9 cellular contexts compared by ENCODE assay signal in genomic region chrX:41559662-41560061, GRCh38.
A peak's percentile ranks its signal among the peaks of the same experiment; 100 is the strongest.
DNase-seq lines count a peak whose midpoint lies in the region; TF ChIP-seq lines count a peak whose summit lies in the region.
"Had no signal": no experiment of that assay in that cellular context is flagged by ENCODE, and none has a peak within 500 bp of the region (broad histone marks: within the 10 kb centered on the region; RNA-seq: fewer than 3 reads in every experiment).

No MANE protein-coding gene starts in this region.

- peak overlapping the region in 1 of 2 donors; percentile 76 for H3K4me3 Mint-ChIP-seq in CD14-positive monocyte

- no peak overlapping the region for H4K91ac ChIP-seq in neuronal stem cell (ENCODE audit: low read depth, low read length, poor library complexity)

- H2AFZ ChIP-seq in neuronal stem cell (ENCODE audit: low read length), result no peak overlapping the region

- peak overlapping the region; percentile 86 to 97 (median 92) for H3K27ac Mint-ChIP-seq in CD14-positive monocyte

- no peak overlapping the region for H2BK120ac ChIP-seq in neuronal stem cell (ENCODE audit: low read depth, low read length)

- H3K4me2 ChIP-seq in neuronal stem cell (ENCODE audit: insufficient read depth, low read length, poor library complexity, severe bottlenecking), result no peak overlapping the region

- no peak overlapping the region for H3K23ac ChIP-seq in neuronal stem cell (ENCODE audit: low read depth, low read length, poor library complexity)

- no peak overlapping the region for H3K14ac ChIP-seq in neuronal stem cell (ENCODE audit: low read length)

- no CpG with 5 or more reads among the region's 5 CpGs for WGBS in neuronal stem cell (ENCODE audit: extremely low coverage in 2 of 2, insufficient read length in 2 of 2, insufficient replicate concordance in 1 of 2), 2 donors

- H3K4me1 ChIP-seq in neuronal stem cell (ENCODE audit: control insufficient read depth in 2 of 2, insufficient read depth in 1 of 2, low read depth in 1 of 2, low read length in 2 of 2), result peaks cover 0 to 2% of the 10 kb centered on the region in 2 donors

- intact Hi-C loops in CD14-positive monocyte (cut with micrococcal nuclease), result loop anchor here (10.0 kb wide), 1 partner anchor 205 kb away; no protein-coding TSS in a partner anchor

- H3K9ac ChIP-seq in neuronal stem cell (ENCODE audit: low read depth, low read length, poor library complexity), result no peak overlapping the region

- DNase-seq in CD14-positive monocyte (ENCODE audit: low spot score) (no peak), NCI-H226 (peak; percentile 52), coronary artery (ENCODE audit: low spot score) (no peak), neuronal stem cell (ENCODE audit: low spot score) (no peak), GOT3 (lab: John Stamatoyannopoulos, UW) (no peak), DMS79 treated with DMSO at 0.1 percent for 48 hours (lab: John Stamatoyannopoulos, UW) (no peak)
- no peak for DNase-seq in NK-92 treated with Interleukin-12 subunit alpha and Interleukin-12 subunit beta, amount 100 ng/mL, for 24 hours (lab: John Stamatoyannopoulos, UW)
- DNase-seq in central memory CD4-positive, alpha-beta T cell, result no peak
- DNase-seq: NCI-H774 had no signal

- no peak overlapping the region for H2BK12ac ChIP-seq in neuronal stem cell (ENCODE audit: low read length)

- H3K9me3 ChIP-seq in neuronal stem cell (replicated peaks in 1 of 2; ENCODE audit: control insufficient read depth in 2 of 2, insufficient read depth in 1 of 2, low read depth in 1 of 2, low read length in 2 of 2), result no peaks in the 10 kb centered on the region

- H3K4me3 ChIP-seq in coronary artery (no peak overlapping the region), neuronal stem cell (ENCODE audit: low read length in 2 of 2) (no peak overlapping the region)

- no peaks in the 10 kb centered on the region for H3K27me3 ChIP-seq in neuronal stem cell (ENCODE audit: control insufficient read depth in 3 of 3, insufficient read depth in 3 of 3, low read depth in 1 of 3, low read length in 3 of 3)

- no peaks in the 10 kb centered on the region for H3K79me1 ChIP-seq in neuronal stem cell (ENCODE audit: low read depth, low read length)

- H3K18ac ChIP-seq in neuronal stem cell (ENCODE audit: low read length), result no peak overlapping the region

- H4K8ac ChIP-seq in neuronal stem cell (ENCODE audit: low read depth, low read length), result no peak overlapping the region

- H3K9me3 Mint-ChIP-seq in CD14-positive monocyte, result no peaks in the 10 kb centered on the region

- TF ChIP-seq CTCF in CD14-positive monocyte (IDR thresholded peaks at IDR 0.05) (no peak), coronary artery (IDR thresholded peaks at IDR 0.05) (no peak)

- no peak overlapping the region for H3K4ac ChIP-seq in neuronal stem cell (ENCODE audit: low read length)

- no peak overlapping the region for H2BK5ac ChIP-seq in neuronal stem cell (ENCODE audit: low read length)

- H3K27ac ChIP-seq in coronary artery (peak overlapping the region; percentile 4 to 67), neuronal stem cell (replicated peaks; ENCODE audit: low read length) (peak overlapping the region; percentile 59)

- H3K27me3 Mint-ChIP-seq in CD14-positive monocyte (ENCODE audit: low read depth in 3 of 3), result peaks cover 0 to 4% (median 0%) of the 10 kb centered on the region in 3 donors

- H3K36me3 Mint-ChIP-seq in CD14-positive monocyte, result no peaks in the 10 kb centered on the region

- no peaks in the 10 kb centered on the region for H3K36me3 ChIP-seq in neuronal stem cell (replicated peaks in 1 of 2; ENCODE audit: control insufficient read depth in 2 of 2, insufficient read depth in 2 of 2, low read length in 2 of 2)

- no peak overlapping the region for H2AK5ac ChIP-seq in neuronal stem cell (ENCODE audit: low read depth, low read length)

- H3K4me1 Mint-ChIP-seq in CD14-positive monocyte, result peaks cover 19% of the 10 kb centered on the region

- no peak overlapping the region for H2BK15ac ChIP-seq in neuronal stem cell (ENCODE audit: low read length)
